8 cellular contexts compared by ENCODE assay signal in genomic region chr2:183123959-183124221, GRCh38. TPM values are rescaled to one million over a fixed set of nuclear protein-coding genes. Genes with fewer than 3 reads are reported as not detected.
DNase-seq lines count a peak whose midpoint lies in the region; ATAC-seq, FAIRE-seq and TF ChIP-seq lines count a peak whose summit lies in the region.

No MANE protein-coding gene starts in this region.

- H4K20me1 ChIP-seq in Loucy (ENCODE audit: insufficient read depth, low read length, poor library complexity, severe bottlenecking) (peaks cover 37% of the 10 kb centered on the region), neural cell (ENCODE audit: insufficient read depth) (no peaks in the 10 kb centered on the region)

- H3K4me1 ChIP-seq in Loucy (ENCODE audit: insufficient read depth, low read length, poor library complexity, severe bottlenecking), result peaks cover 32% of the 10 kb centered on the region
- H3K4me1 ChIP-seq in endocrine pancreas (ENCODE audit: control insufficient read depth, insufficient read depth, low read length), result peaks cover 6% of the 10 kb centered on the region

- ATAC-seq in GM18499 (IDR thresholded peaks at IDR 0.05; ENCODE audit: insufficient read depth, unreplicated experiment), result peak; percentile 2
- ATAC-seq in GM21786 (IDR thresholded peaks at IDR 0.05; ENCODE audit: unreplicated experiment), result peak; percentile 32

- DNase-seq in DMS79 (lab: John Stamatoyannopoulos, UW), result no peak
- no peak for DNase-seq in H54 (ENCODE audit: insufficient read length, low spot score)
- DNase-seq in mesenteric fat pad (ENCODE audit: low spot score), result no peak

- peaks cover 5% of the 10 kb centered on the region for H3K36me3 ChIP-seq in Loucy (ENCODE audit: insufficient read depth, low read length)
- H3K36me3 ChIP-seq in endocrine pancreas (ENCODE audit: control insufficient read depth, insufficient read depth, low read length), result no peaks in the 10 kb centered on the region
- H3K36me3 ChIP-seq in neural cell (ENCODE audit: insufficient read depth, low read length), result no peaks in the 10 kb centered on the region

- H3K4me3 ChIP-seq in Loucy (ENCODE audit: low read length, poor library complexity, severe bottlenecking) (peak overlapping the region; percentile 98), endocrine pancreas (ENCODE audit: control insufficient read depth, insufficient read depth, low read length) (peak overlapping the region; percentile 99), neural cell (ENCODE audit: low read length) (peak overlapping the region; percentile 77)

- no peak for TF ChIP-seq RAD21 in neural cell (conservative IDR thresholded peaks at IDR 0.05)

- H3K9ac ChIP-seq in Loucy (ENCODE audit: low read depth, low read length, poor library complexity, severe bottlenecking) (peak overlapping the region; percentile 78), endocrine pancreas (ENCODE audit: control insufficient read depth, insufficient read depth, low read length) (peak overlapping the region; percentile 92), neural cell (ENCODE audit: low read length) (peak overlapping the region; percentile 71)

- no peak for TF ChIP-seq EP300 in neural cell (conservative IDR thresholded peaks at IDR 0.05; ENCODE audit: poor library complexity, severe bottlenecking)

- H3K9me3 ChIP-seq in Loucy (ENCODE audit: insufficient read depth, low read depth, low read length) (no peaks in the 10 kb centered on the region), endocrine pancreas (ENCODE audit: control insufficient read depth, low read length) (no peaks in the 10 kb centered on the region), neural cell (ENCODE audit: low read length) (no peaks in the 10 kb centered on the region)

- H3K79me2 ChIP-seq in Loucy (ENCODE audit: insufficient read depth, low read length) (peaks cover 44% of the 10 kb centered on the region), neural cell (replicated peaks; ENCODE audit: insufficient read depth, low read length) (peaks cover 38% of the 10 kb centered on the region)

- H3K27me3 ChIP-seq in Loucy (ENCODE audit: insufficient read depth, low read length, poor library complexity, severe bottlenecking) (peaks cover 32% of the 10 kb centered on the region), endocrine pancreas (ENCODE audit: control insufficient read depth, insufficient read depth, low read length) (no peaks in the 10 kb centered on the region), neural cell (ENCODE audit: insufficient read depth, low read depth, low read length) (no peaks in the 10 kb centered on the region)

- H3K4me2 ChIP-seq in Loucy (ENCODE audit: low read depth, low read length, poor library complexity, severe bottlenecking), result peak overlapping the region; percentile 87
- peak overlapping the region; percentile 63 for H3K4me2 ChIP-seq in neural cell (ENCODE audit: low read length)

- TF ChIP-seq POLR2A in H54 (IDR thresholded peaks at IDR 0.05; ENCODE audit: low read depth, low read length), result no peak

- peak overlapping the region; percentile 100 for H2AFZ ChIP-seq in Loucy (ENCODE audit: low read length)
- H2AFZ ChIP-seq in neural cell (ENCODE audit: low read depth, low read length), result peak overlapping the region; percentile 71

- H3F3A ChIP-seq in Loucy (ENCODE audit: low read depth), result no peaks in the 10 kb centered on the region
- no peaks in the 10 kb centered on the region for H3F3A ChIP-seq in neural cell (ENCODE audit: insufficient read depth, low read length, poor library complexity, severe bottlenecking)

- FAIRE-seq in H54 (lab: Jason Lieb, UNC), result no peak

- TF ChIP-seq CTCF in Loucy (conservative IDR thresholded peaks at IDR 0.05; ENCODE audit: low read length) (no peak), neural cell (IDR thresholded peaks at IDR 0.05; ENCODE audit: poor library complexity, severe bottlenecking) (no peak)

- H3K9me2 ChIP-seq in Loucy (replicated peaks; ENCODE audit: low read depth, low read length), result no peaks in the 10 kb centered on the region
- no peaks in the 10 kb centered on the region for H3K9me2 ChIP-seq in neural cell (ENCODE audit: insufficient read depth, low read length)

- H3K27ac ChIP-seq in neural cell (ENCODE audit: low read length), result peak overlapping the region; percentile 84

TF ChIP-seq in neural cell, 6 proteins besides CTCF, POLR2A, EP300 and RAD21:
- TF ChIP-seq SMC3 (conservative IDR thresholded peaks at IDR 0.05; ENCODE audit: poor library complexity) (no peak), MXI1 (conservative IDR thresholded peaks at IDR 0.05; ENCODE audit: poor library complexity, severe bottlenecking) (no peak), EZH2 (IDR thresholded peaks at IDR 0.05; ENCODE audit: borderline replicate concordance, insufficient read depth, low read length, poor library complexity, severe bottlenecking) (no peak), POLR2AphosphoS5 (IDR thresholded peaks at IDR 0.05) (no peak), REST (IDR thresholded peaks at IDR 0.05; ENCODE audit: borderline replicate concordance) (no peak), TAF1 (IDR thresholded peaks at IDR 0.05; ENCODE audit: low read depth) (no peak)

RNA-seq across cellular contexts. Expression of gene NUP35, which starts 0.4 kb away (rescaled TPM):
- polyA plus RNA-seq in neural cell, result 32.6 and 40.7 TPM in 2 replicates
- 46.5 and 49.2 TPM in 2 replicates for polyA minus RNA-seq in neural cell
- 12.6 TPM for total RNA-seq in mesenteric fat pad

RNA-seq across cellular contexts. Expression of gene DUSP19, which starts 45.3 kb away (rescaled TPM):
- polyA plus RNA-seq in neural cell, result 5.6 and 7.7 TPM in 2 replicates
- 7.5 and 8.1 TPM in 2 replicates for polyA minus RNA-seq in neural cell
- total RNA-seq in mesenteric fat pad, result 0.67 TPM
